In genomic region chr12:64848409-64848808, GRCh38 we compare ENCODE assay signal across 2 cellular contexts. TPM values are rescaled to one million over a fixed set of nuclear protein-coding genes. Genes with fewer than 3 reads are reported as not detected.
"Had no signal": no experiment of that assay in that cellular context is flagged by ENCODE, and none has a peak within 500 bp of the region (broad histone marks: within the 10 kb centered on the region; RNA-seq: fewer than 3 reads in every experiment).

No MANE protein-coding gene starts in this region.

RNA-seq across cellular contexts. Expression of gene TBC1D30, which starts 24.0 kb away (rescaled TPM):
- total RNA-seq: RPMI7951, SJSA1 had no signal
